ENCODE assay signal across 16 cellular contexts in the genomic region with DNA sequence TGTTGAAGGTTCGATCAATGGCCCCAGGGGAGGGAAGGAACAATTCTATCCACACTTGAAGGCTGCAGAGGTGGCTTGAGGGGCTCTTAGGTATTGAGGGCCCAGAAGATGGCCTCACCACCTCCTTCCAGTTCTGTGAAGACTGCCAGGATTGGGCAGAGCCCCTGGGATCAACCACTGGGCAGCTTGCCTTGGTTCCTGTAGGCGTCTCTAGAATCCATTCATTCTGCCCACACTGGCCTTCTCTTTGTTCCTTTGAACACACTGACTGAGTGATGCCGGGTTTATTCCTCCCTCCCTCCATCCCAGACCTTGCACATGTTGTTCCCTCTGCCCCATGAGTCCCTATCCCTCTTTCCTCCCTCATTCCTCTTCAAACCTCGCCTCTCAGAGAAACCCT.
"Had no signal": no experiment of that assay in that cellular context is flagged by ENCODE, and none has a peak within 500 bp of the region (broad histone marks: within the 10 kb centered on the region; RNA-seq: fewer than 3 reads in every experiment).

No MANE protein-coding gene starts in this region.

- H3K4me3 ChIP-seq: dorsolateral prefrontal cortex, heart left ventricle, mucosa of descending colon, stomach, thoracic aorta, transverse colon had no signal

- H3K27ac ChIP-seq: heart left ventricle, neutrophil, stomach, thoracic aorta, transverse colon had no signal

- DNase-seq: cortex of kidney; dorsolateral prefrontal cortex; effector CD8-positive, alpha-beta T cell; heart left ventricle; hippocampal formation; left colon; mucosa of descending colon; natural killer cell; small intestine; stimulated activated CD4-positive, alpha-beta T cell treated with anti-CD3 and anti-CD28 coated beads, Interleukin-12 subunit alpha, Interleukin-12 subunit beta, amount 100 ng/mL, for 4 hours; stimulated activated naive CD4-positive, alpha-beta T cell; stomach; transverse colon had no signal

- H3K4me1 ChIP-seq: heart left ventricle, transverse colon had no signal

- H3K36me3 ChIP-seq: neutrophil, thoracic aorta, transverse colon had no signal

- ATAC-seq: heart left ventricle, left colon, mucosa of descending colon, natural killer cell had no signal

- H3K27me3 ChIP-seq: dorsolateral prefrontal cortex, heart left ventricle, neutrophil, stomach, transverse colon had no signal

- H3K9me3 ChIP-seq: mucosa of descending colon, neutrophil, stomach, thoracic aorta, transverse colon had no signal

- FAIRE-seq: frontal cortex, small intestine had no signal
